Comparison of ENCODE assay signal across 1 cellular context in genomic region chr12:32755051-32755653, GRCh38.
A peak's percentile ranks its signal among the peaks of the same experiment; 100 is the strongest.
TF ChIP-seq lines count a peak whose summit lies in the region.

No MANE protein-coding gene starts in this region.

TF ChIP-seq in HepG2, 621 proteins besides CTCF, POLR2A, EP300 and RAD21 (continued from another document and continues in another):
- TF ChIP-seq DMAP1 (CRISPR knock-in tag; IDR thresholded peaks at IDR 0.05) (peak; percentile 12; the same call in 1 of the 2 replicates), ISL2 (CRISPR knock-in tag; IDR thresholded peaks at IDR 0.05) (no peak), ARNT (IDR thresholded peaks at IDR 0.05) (no peak), YY1 (IDR thresholded peaks at IDR 0.05; ENCODE audit: insufficient read depth, insufficient replicate concordance, low read depth, low read length) (peak; percentile 44), ZNF317 (CRISPR knock-in tag; IDR thresholded peaks at IDR 0.05) (peak; percentile 18; the same call in 1 of the 2 replicates), FOXA1 (IDR thresholded peaks at IDR 0.05) (no peak), FOXA1 (CRISPR knock-in tag; IDR thresholded peaks at IDR 0.05) (0 out of 2 replicates have a peak, but pooled peaks have one; percentile 6), NR0B2 (CRISPR knock-in tag; IDR thresholded peaks at IDR 0.05) (peak; percentile 56; the same call in 1 of the 2 replicates), ETV5 (CRISPR knock-in tag; IDR thresholded peaks at IDR 0.05; ENCODE audit: borderline replicate concordance) (peak; percentile 54; the same call in 1 of the 2 replicates), GATAD1 (CRISPR knock-in tag; IDR thresholded peaks at IDR 0.05) (0 out of 2 replicates have a peak, but pooled peaks have one; percentile 17), ZNF546 (CRISPR knock-in tag; conservative IDR thresholded peaks at IDR 0.05) (peak; percentile 88; the same call in 1 of the 2 replicates), SOX13 (IDR thresholded peaks at IDR 0.05) (no peak), SOX13 (CRISPR knock-in tag; conservative IDR thresholded peaks at IDR 0.05 in 1 of 2, IDR thresholded peaks at IDR 0.05 in 1 of 2) (peak in 1 of 2 experiments; percentile 28; a peak in 1 of 4 replicates), MED1 (CRISPR knock-in tag; IDR thresholded peaks at IDR 0.05) (peak; percentile 51), HNRNPL (IDR thresholded peaks at IDR 0.05; ENCODE audit: low read depth, low read length) (0 out of 2 replicates have a peak, but pooled peaks have one; percentile 42), RBFOX2 (IDR thresholded peaks at IDR 0.05; ENCODE audit: low read depth, low read length) (peak; percentile 90), BRCA1 (CRISPR knock-in tag; IDR thresholded peaks at IDR 0.05) (peak; percentile 51; the same call in 1 of the 2 replicates), KDM5B (CRISPR knock-in tag; IDR thresholded peaks at IDR 0.05; ENCODE audit: borderline replicate concordance) (peak; percentile 67; the same call in 1 of the 2 replicates), ZFAT (CRISPR knock-in tag; conservative IDR thresholded peaks at IDR 0.05) (no peak), UBTF (CRISPR knock-in tag; IDR thresholded peaks at IDR 0.05) (peak; percentile 69), ZNF83 (CRISPR knock-in tag; IDR thresholded peaks at IDR 0.05; ENCODE audit: borderline replicate concordance) (no peak), FOXA3 (CRISPR knock-in tag; IDR thresholded peaks at IDR 0.05) (0 out of 2 replicates have a peak, but pooled peaks have one; percentile 30), TBX3 (IDR thresholded peaks at IDR 0.05; ENCODE audit: borderline replicate concordance) (no peak), SRSF1 (optimal IDR thresholded peaks at IDR 0.05; ENCODE audit: low read depth, low read length) (peak; percentile 47), PHF20 (CRISPR knock-in tag; IDR thresholded peaks at IDR 0.05) (peak; percentile 64; the same call in 1 of the 2 replicates), ZNF772 (CRISPR knock-in tag; IDR thresholded peaks at IDR 0.05) (no peak; the same call in 1 of the 2 replicates), KMT2A (CRISPR knock-in tag; IDR thresholded peaks at IDR 0.05) (no peak; the same call in none of the 2 replicates), LBX2 (CRISPR knock-in tag; IDR thresholded peaks at IDR 0.05; ENCODE audit: borderline replicate concordance) (peak; percentile 69; the same call in 1 of the 2 replicates), ZNF550 (CRISPR knock-in tag; IDR thresholded peaks at IDR 0.05; ENCODE audit: borderline replicate concordance) (peak; percentile 90; the same call in 1 of the 2 replicates), ZBTB7A (CRISPR knock-in tag; IDR thresholded peaks at IDR 0.05) (peak; percentile 10; the same call in 1 of the 2 replicates), ZNF678 (CRISPR knock-in tag; IDR thresholded peaks at IDR 0.05) (peak; percentile 60; the same call in 1 of the 2 replicates), GABPA (IDR thresholded peaks at IDR 0.05; ENCODE audit: low read depth, low read length) (peak; percentile 45), GABPA (CRISPR knock-in tag; IDR thresholded peaks at IDR 0.05; ENCODE audit: low read depth) (peak; percentile 58), ZNF225 (CRISPR knock-in tag; IDR thresholded peaks at IDR 0.05) (peak; percentile 44; the same call in 1 of the 2 replicates), BRD4 (CRISPR knock-in tag; IDR thresholded peaks at IDR 0.05) (no peak), HNF4G (IDR thresholded peaks at IDR 0.05; ENCODE audit: borderline replicate concordance, low read depth, low read length) (no peak), HNF4G (CRISPR knock-in tag; IDR thresholded peaks at IDR 0.05; ENCODE audit: borderline replicate concordance, low read depth) (0 out of 2 replicates have a peak, but pooled peaks have one; percentile 37), ZNF138 (CRISPR knock-in tag; IDR thresholded peaks at IDR 0.05; ENCODE audit: low read depth) (no peak), TGIF2 (CRISPR knock-in tag; IDR thresholded peaks at IDR 0.05) (peak; percentile 18), ZFP90 (CRISPR knock-in tag; IDR thresholded peaks at IDR 0.05; ENCODE audit: borderline replicate concordance) (no peak), CBX2 (IDR thresholded peaks at IDR 0.05; ENCODE audit: low read depth, low read length) (no peak), CBX2 (CRISPR knock-in tag; IDR thresholded peaks at IDR 0.05; ENCODE audit: low read depth) (peak; percentile 71; the same call in 1 of the 2 replicates), ZFP36L1 (CRISPR knock-in tag; IDR thresholded peaks at IDR 0.05) (no peak), ZBTB4 (CRISPR knock-in tag; IDR thresholded peaks at IDR 0.05; ENCODE audit: borderline replicate concordance) (peak; percentile 66; the same call in 1 of the 2 replicates), TFAP4 (IDR thresholded peaks at IDR 0.05; ENCODE audit: borderline replicate concordance, low read depth) (peak; percentile 64; the same call in 1 of the 2 replicates), CSRNP1 (CRISPR knock-in tag; IDR thresholded peaks at IDR 0.05) (peak; percentile 21; the same call in 1 of the 2 replicates), PATZ1 (CRISPR knock-in tag; IDR thresholded peaks at IDR 0.05) (no peak), FOSL2 (CRISPR knock-in tag; IDR thresholded peaks at IDR 0.05) (peak; percentile 38; the same call in 1 of the 2 replicates), HNF1B (CRISPR knock-in tag; IDR thresholded peaks at IDR 0.05) (peak; percentile 76; the same call in 1 of the 2 replicates), HDAC2 (CRISPR knock-in tag; IDR thresholded peaks at IDR 0.05) (0 out of 2 replicates have a peak, but pooled peaks have one; percentile 4), REST (IDR thresholded peaks at IDR 0.05; ENCODE audit: borderline replicate concordance in 1 of 2, low read depth in 1 of 2, low read length in 2 of 2) (0 out of 4 replicates have a peak, but pooled peaks of 1 of the 2 experiments have one; percentile 17), ZNF879 (CRISPR knock-in tag; IDR thresholded peaks at IDR 0.05) (no peak)
